Comparison of ENCODE assay signal across 8 cellular contexts in genomic region chr1:226939439-226940028, GRCh38. TPM values are rescaled to one million over a fixed set of nuclear protein-coding genes. Genes with fewer than 3 reads are reported as not detected.
A peak's percentile ranks its signal among the peaks of the same experiment; 100 is the strongest.
DNase-seq lines count a peak whose midpoint lies in the region; ATAC-seq and TF ChIP-seq lines count a peak whose summit lies in the region.

No MANE protein-coding gene starts in this region.

- H3K27ac Mint-ChIP-seq in CD8-positive, alpha-beta memory T cell, result peak overlapping the region; percentile 93 to 98 (median 97)

- peak overlapping the region; percentile 94 for H3K27ac ChIP-seq in CD8-positive, alpha-beta memory T cell (ENCODE audit: low read depth, low read length)
- peak overlapping the region; percentile 92 to 99 for H3K27ac ChIP-seq in ovary

- intact Hi-C loops in Right ventricle myocardium superior (cut with DNase I), result loop anchor here (5.0 kb wide), 1 partner anchor 38 kb away; no protein-coding TSS in a partner anchor
- intact Hi-C loops in ovary (cut with DNase I), result no loop called here

- peak overlapping the region; percentile 75 for H3K4me3 ChIP-seq in CD8-positive, alpha-beta memory T cell (ENCODE audit: low read length)
- peak overlapping the region; percentile 61 for H3K4me3 ChIP-seq in ovary

- CTCF ChIA-PET in CD8-positive, alpha-beta memory T cell (lab: Charles Lee), result interaction anchor here (1.1 to 2.1 kb wide), 5 partner anchors 14 to 532 kb away, joined by 3 to 7 read pairs (median 5); partner anchors contain the start of gene PARP1

- TF ChIP-seq POLR2A in GM19099 (IDR thresholded peaks at IDR 0.05; ENCODE audit: extremely low read depth, insufficient read length, low read depth) (peak; percentile 94), ovary (IDR thresholded peaks at IDR 0.05) (peak; percentile 95)

- peak in 1 of 3 donors; percentile 16 for TF ChIP-seq CTCF in ovary (IDR thresholded peaks at IDR 0.05)

- peaks cover 7 to 12% (median 11%) of the 10 kb centered on the region in 5 donors for H3K9me3 Mint-ChIP-seq in CD8-positive, alpha-beta memory T cell

- 0% methylated on average over 26 to 51 of the region's 51 CpGs for WGBS in ovary, 3 donors

- H3K27me3 ChIP-seq in CD8-positive, alpha-beta memory T cell (ENCODE audit: insufficient read depth, low read length, poor library complexity, severe bottlenecking), result no peaks in the 10 kb centered on the region
- H3K27me3 ChIP-seq in ovary, result no peaks in the 10 kb centered on the region

- no peaks in the 10 kb centered on the region for H3K36me3 ChIP-seq in CD8-positive, alpha-beta memory T cell (ENCODE audit: insufficient read depth, low read length)
- no peaks in the 10 kb centered on the region for H3K36me3 ChIP-seq in ovary

- H3K27me3 Mint-ChIP-seq in CD8-positive, alpha-beta memory T cell, result peaks cover 0 to 3% of the 10 kb centered on the region in 2 donors

- ATAC-seq in HG03175 (IDR thresholded peaks at IDR 0.05; ENCODE audit: unreplicated experiment), result peak; percentile 33
- peak; percentile 60 for ATAC-seq in Right ventricle myocardium superior (ENCODE audit: poor library complexity)

- peaks cover 42 to 56% (median 52%) of the 10 kb centered on the region in 3 donors for H3K4me1 Mint-ChIP-seq in CD8-positive, alpha-beta memory T cell

- H3K36me3 Mint-ChIP-seq in CD8-positive, alpha-beta memory T cell, result peaks cover 5 to 17% (median 14%) of the 10 kb centered on the region in 3 donors

- H3K4me3 Mint-ChIP-seq in CD8-positive, alpha-beta memory T cell, result peak overlapping the region; percentile 86 to 95 (median 89)

- TF ChIP-seq EP300 in ovary (IDR thresholded peaks at IDR 0.05), result no peak

- POLR2A ChIA-PET in CD8-positive, alpha-beta memory T cell (lab: Charles Lee), result interaction anchor here (0.7 to 3.0 kb wide), 6 partner anchors 56 to 1472 kb away, joined by 3 to 25 read pairs (median 8); partner anchors contain the start of genes ITPKB and PARP1

- peaks cover 43% of the 10 kb centered on the region for H3K4me1 ChIP-seq in CD8-positive, alpha-beta memory T cell (ENCODE audit: insufficient read depth, low read length)
- peaks cover 24% of the 10 kb centered on the region for H3K4me1 ChIP-seq in ovary (ENCODE audit: insufficient read depth)

- peaks cover 10% of the 10 kb centered on the region for H3K9me3 ChIP-seq in CD8-positive, alpha-beta memory T cell (ENCODE audit: low read length)
- no peaks in the 10 kb centered on the region for H3K9me3 ChIP-seq in ovary

- peak in 3 of 5 donors; percentile 55 to 84 (median 64) for DNase-seq in CD8-positive, alpha-beta memory T cell
- peak; percentile 71 for DNase-seq in NCI-H774 (lab: John Stamatoyannopoulos, UW)
- peak; percentile 63 for DNase-seq in activated gamma-delta T cell (lab: John Stamatoyannopoulos, UW)
- DNase-seq in Right ventricle myocardium superior, result peak; percentile 81
- DNase-seq in ovary, result peak; percentile 70 to 83 (median 80)
- no peak for DNase-seq in inferior parietal cortex (ENCODE audit: extremely low spot score)

RNA-seq across cellular contexts. Expression of gene COQ8A, which starts 0.6 kb away (rescaled TPM):
- total RNA-seq in CD8-positive, alpha-beta memory T cell, result 10 to 100 TPM; 30.7 to 35.2 TPM
- polyA plus RNA-seq in CD8-positive, alpha-beta memory T cell, result 43.6 TPM
- total RNA-seq in Right ventricle myocardium superior (393 TPM), ovary (100 to 1,000 TPM in 1 of 7 donors, 10 to 100 TPM in 6; 37.4 to 101 (median 71.2) TPM)
- polyA plus RNA-seq in ovary, result 10 to 100 TPM; 37.5 to 59.9 TPM
